In genomic region chr1:31787261-31787660, GRCh38 we compare ENCODE assay signal across 1 cellular context.
TF ChIP-seq lines count a peak whose summit lies in the region.

No MANE protein-coding gene starts in this region.

TF ChIP-seq in H1, 55 proteins besides CTCF, POLR2A, EP300 and RAD21:
- TF ChIP-seq ASH2L (IDR thresholded peaks at IDR 0.05; ENCODE audit: low read length) = no peak
- TF ChIP-seq KDM1A (IDR thresholded peaks at IDR 0.05; ENCODE audit: borderline replicate concordance, low read length) = no peak
- TF ChIP-seq SIN3A (conservative IDR thresholded peaks at IDR 0.05 in 1 of 2, IDR thresholded peaks at IDR 0.05 in 1 of 2; ENCODE audit: low read depth in 1 of 2, low read length in 2 of 2) = no peak
- TF ChIP-seq SIX5 (IDR thresholded peaks at IDR 0.05; ENCODE audit: low read depth, low read length) = no peak
- TF ChIP-seq YY1 (IDR thresholded peaks at IDR 0.05; ENCODE audit: low read depth, low read length) = no peak
